In genomic region chr1:8353386-8353785, GRCh38 we compare ENCODE assay signal across 18 cellular contexts. TPM values are rescaled to one million over a fixed set of nuclear protein-coding genes. Genes with fewer than 3 reads are reported as not detected.
DNase-seq lines count a peak whose midpoint lies in the region; ATAC-seq, FAIRE-seq and TF ChIP-seq lines count a peak whose summit lies in the region.
"Had no signal": no experiment of that assay in that cellular context is flagged by ENCODE, and none has a peak within 500 bp of the region (broad histone marks: within the 10 kb centered on the region; RNA-seq: fewer than 3 reads in every experiment).

No MANE protein-coding gene starts in this region.

- H3K27me3 ChIP-seq in breast epithelium (no peaks in the 10 kb centered on the region), left ventricle myocardium inferior (ENCODE audit: low read depth) (no peaks in the 10 kb centered on the region), prostate gland (replicated peaks; ENCODE audit: insufficient read depth) (no peaks in the 10 kb centered on the region), uterus (no peaks in the 10 kb centered on the region)
- H3K27me3 ChIP-seq: hepatocyte had no signal

- H3K9me3 Mint-ChIP-seq in MCF 10A (ENCODE audit: unreplicated experiment) = no peaks in the 10 kb centered on the region
- H3K9me3 Mint-ChIP-seq: activated CD4-positive, alpha-beta memory T cell treated with anti-CD3 and anti-CD28 coated beads for 36 hours; central memory CD8-positive, alpha-beta T cell; stimulated activated naive CD8-positive, alpha-beta T cell treated with anti-CD3 and anti-CD28 coated beads, Interleukin-15, Interleukin-2, amounts not matched to agents 100 ng/mL and 50 ng/mL, for 24 hours had no signal

- CTCF ChIA-PET in MCF 10A (lab: Yijun Ruan, JAX) = no interaction called here

- no peak overlapping the region for H3K27ac Mint-ChIP-seq in MCF 10A (ENCODE audit: low read depth, unreplicated experiment)
- H3K27ac Mint-ChIP-seq: activated CD4-positive, alpha-beta memory T cell treated with anti-CD3 and anti-CD28 coated beads for 36 hours; stimulated activated naive CD8-positive, alpha-beta T cell treated with anti-CD3 and anti-CD28 coated beads, Interleukin-15, Interleukin-2, amounts not matched to agents 100 ng/mL and 50 ng/mL, for 24 hours had no signal

- H3K27me3 Mint-ChIP-seq in MCF 10A (ENCODE audit: insufficient read depth, unreplicated experiment) = no peaks in the 10 kb centered on the region
- H3K27me3 Mint-ChIP-seq: central memory CD8-positive, alpha-beta T cell; stimulated activated naive CD8-positive, alpha-beta T cell treated with anti-CD3 and anti-CD28 coated beads, Interleukin-15, Interleukin-2, amounts not matched to agents 100 ng/mL and 50 ng/mL, for 24 hours had no signal

- no TSS peak for BruUV-seq in MCF 10A (replicated peaks; lab: Mats Ljungman, UMichigan)

- DNase-seq in breast epithelium (ENCODE audit: low spot score in 2 of 2) = peak in 1 of 2 donors; percentile 48
- no peak for DNase-seq in MCF 10A (ENCODE audit: unreplicated experiment)
- no peak for DNase-seq in left ventricle myocardium inferior
- no peak for DNase-seq in prostate gland (ENCODE audit: low spot score)
- peak; percentile 28 to 33 for DNase-seq in uterus
- no peak for DNase-seq in H54 (ENCODE audit: insufficient read length, low spot score)
- no peak for DNase-seq in stimulated activated naive CD8-positive, alpha-beta T cell treated with anti-CD3 and anti-CD28 coated beads, Interleukin-15, Interleukin-2, amounts not matched to agents 100 U/mL and 50 U/mL, for 24 hours
- DNase-seq: activated CD4-positive, alpha-beta memory T cell treated with anti-CD3 and anti-CD28 coated beads for 36 hours; activated effector memory CD4-positive, alpha-beta T cell treated with Interleukin-2 at 50 U/mL for 16 hours; NCI-H2029; SIG-M5 had no signal

- H3K27ac ChIP-seq in breast epithelium (peak overlapping the region; percentile 60 to 83), left ventricle myocardium inferior (replicated peaks) (peak overlapping the region; percentile 87), prostate gland (peak overlapping the region; percentile 36 to 69), uterus (peak overlapping the region; percentile 70 to 76)
- H3K27ac ChIP-seq: A549, epithelial cell of prostate had no signal

- H3K9me3 ChIP-seq in breast epithelium (no peaks in the 10 kb centered on the region), left ventricle myocardium inferior (replicated peaks) (no peaks in the 10 kb centered on the region), prostate gland (no peaks in the 10 kb centered on the region), uterus (no peaks in the 10 kb centered on the region)
- H3K9me3 ChIP-seq: A549, HAP-1 had no signal

- H3K4me1 Mint-ChIP-seq in MCF 10A (ENCODE audit: insufficient read depth, unreplicated experiment) = peaks cover 13% of the 10 kb centered on the region

- H3K4me3 ChIP-seq in breast epithelium = no peak overlapping the region
- H3K4me3 ChIP-seq in left ventricle myocardium inferior = no peak overlapping the region
- H3K4me3 ChIP-seq in prostate gland = no peak overlapping the region
- no peak overlapping the region for H3K4me3 ChIP-seq in uterus
- H3K4me3 ChIP-seq: A549, HAP-1, hepatocyte had no signal

- peaks cover 18% of the 10 kb centered on the region for H3K36me3 ChIP-seq in breast epithelium
- H3K36me3 ChIP-seq in left ventricle myocardium inferior = peaks cover 50% of the 10 kb centered on the region
- peaks cover 15 to 29% of the 10 kb centered on the region in 2 donors for H3K36me3 ChIP-seq in prostate gland
- H3K36me3 ChIP-seq in uterus = no peaks in the 10 kb centered on the region

- POLR2A ChIA-PET in MCF 10A (lab: Yijun Ruan, JAX) = no interaction called here

- WGBS in prostate gland = 55% methylated on average over 12 of the region's 12 CpGs

- ATAC-seq in stimulated activated naive CD8-positive, alpha-beta T cell treated with anti-CD3 and anti-CD28 coated beads, Interleukin-15, Interleukin-2, amounts not matched to agents 100 U/mL and 50 U/mL, for 24 hours = no peak
- ATAC-seq in HG03571 (IDR thresholded peaks at IDR 0.05; ENCODE audit: unreplicated experiment) = no peak
- ATAC-seq: A549 had no signal

- H3K4me1 ChIP-seq in breast epithelium = no peaks in the 10 kb centered on the region
- H3K4me1 ChIP-seq in left ventricle myocardium inferior = peaks cover 91% of the 10 kb centered on the region
- peaks cover 12% of the 10 kb centered on the region for H3K4me1 ChIP-seq in prostate gland (replicated peaks)
- no peaks in the 10 kb centered on the region for H3K4me1 ChIP-seq in uterus
- H3K4me1 ChIP-seq: HAP-1 had no signal

- TF ChIP-seq POLR2A in breast epithelium (IDR thresholded peaks at IDR 0.05) (no peak), prostate gland (IDR thresholded peaks at IDR 0.05) (no peak), uterus (IDR thresholded peaks at IDR 0.05) (no peak), H54 (IDR thresholded peaks at IDR 0.05; ENCODE audit: low read depth, low read length) (no peak)

- no peak overlapping the region for H3K4me3 Mint-ChIP-seq in MCF 10A (ENCODE audit: unreplicated experiment)
- H3K4me3 Mint-ChIP-seq: activated CD4-positive, alpha-beta memory T cell treated with anti-CD3 and anti-CD28 coated beads for 36 hours; central memory CD8-positive, alpha-beta T cell; stimulated activated naive CD8-positive, alpha-beta T cell treated with anti-CD3 and anti-CD28 coated beads, Interleukin-15, Interleukin-2, amounts not matched to agents 100 ng/mL and 50 ng/mL, for 24 hours had no signal

- FAIRE-seq in H54 (lab: Jason Lieb, UNC) = no peak
- FAIRE-seq: A549 had no signal

- intact Hi-C loops in breast epithelium (cut with DNase I; ENCODE audit: low total_unique reads) = no loop called here
- intact Hi-C loops in MCF 10A (cut with micrococcal nuclease) = no loop called here
- intact Hi-C loops in left ventricle myocardium inferior (cut with micrococcal nuclease) = no loop called here
- intact Hi-C loops in prostate gland (cut with DNase I) = no loop called here
- intact Hi-C loops in uterus (cut with DNase I; ENCODE audit: low total_unique reads) = no loop called here

- TF ChIP-seq CTCF in breast epithelium (IDR thresholded peaks at IDR 0.05) = no peak
- TF ChIP-seq CTCF in MCF 10A (IDR thresholded peaks at IDR 0.05; ENCODE audit: unreplicated experiment) = no peak
- no peak for TF ChIP-seq CTCF in left ventricle myocardium inferior (IDR thresholded peaks at IDR 0.05; ENCODE audit: borderline replicate concordance)
- TF ChIP-seq CTCF in prostate gland (IDR thresholded peaks at IDR 0.05) = no peak
- TF ChIP-seq CTCF in uterus (IDR thresholded peaks at IDR 0.05) = no peak

- H3K36me3 Mint-ChIP-seq in MCF 10A (ENCODE audit: insufficient read depth, unreplicated experiment) = peaks cover 67% of the 10 kb centered on the region

RNA-seq across cellular contexts. Expression of gene SLC45A1, which starts 35.5 kb away (rescaled TPM):
- total RNA-seq in breast epithelium (1 to 10 TPM in 2 of 3 donors, under 1 TPM in 1; 0.73 to 3.6 (median 1.9) TPM), MCF 10A (2022) (0.29 and 0.30 TPM in 2 replicates), left ventricle myocardium inferior (1.8 TPM), prostate gland (1 to 10 TPM; 4.3 to 5.2 TPM), uterus (10 to 100 TPM in 2 of 4 donors, 1 to 10 TPM in 1, under 1 TPM in 1; 0.51 to 13.8 (median 7.4) TPM)

Comparison
In these comparisons a context has a peak if more than half of its experiments do, and no peak if none do; other contexts are left out.
1. DNase-seq: peak in uterus (2 of 2); none in MCF 10A (single experiment), left ventricle myocardium inferior (single experiment), prostate gland (single experiment), H54 (single experiment) and stimulated activated naive CD8-positive, alpha-beta T cell treated with anti-CD3 and anti-CD28 coated beads, Interleukin-15, Interleukin-2, amounts not matched to agents 100 U/mL and 50 U/mL, for 24 hours (single experiment).
2. Peak in every context shown above with its lines, with median percentiles within 50 percentile points of each other: H3K27ac ChIP-seq.